ENCODE assay signal across 12 cellular contexts in the genomic region with DNA sequence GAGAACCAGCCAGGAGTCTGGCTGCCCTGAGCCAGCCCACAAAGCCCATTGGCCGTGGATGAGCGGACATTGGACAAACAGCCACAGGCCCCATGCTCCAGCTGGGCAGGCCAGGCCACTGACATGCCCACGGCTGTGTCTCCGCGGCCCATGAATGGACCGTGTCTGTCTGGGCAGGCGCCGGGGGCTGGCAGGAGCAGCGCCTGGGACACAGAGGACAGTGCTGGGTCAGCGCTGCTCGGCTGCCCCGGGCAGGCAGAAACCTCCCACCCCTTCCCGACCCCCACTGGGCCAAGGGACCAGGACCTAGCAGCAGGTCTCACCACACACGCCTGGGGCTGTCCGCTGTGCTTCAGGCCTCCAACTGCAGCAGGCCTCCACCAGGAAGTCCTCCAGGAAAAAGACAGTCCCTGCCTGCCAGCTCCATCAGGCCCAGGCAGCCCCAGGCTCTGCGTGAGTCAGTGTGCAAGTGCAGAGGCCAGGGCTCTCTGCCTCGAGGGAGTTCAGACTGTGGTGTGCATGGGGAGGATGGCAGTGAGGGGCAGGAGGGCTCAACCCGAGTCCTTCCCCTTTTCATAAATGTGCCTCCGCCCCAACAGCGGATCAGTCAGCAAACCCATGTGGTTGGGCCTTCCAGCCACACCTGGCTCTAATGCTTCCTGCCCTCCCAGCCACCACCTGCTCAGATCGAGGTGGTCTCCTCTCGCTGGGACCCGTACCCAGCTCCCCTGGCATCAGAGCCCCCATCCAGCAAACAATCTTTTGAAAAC. TPM values are rescaled to one million over a fixed set of nuclear protein-coding genes. Genes with fewer than 3 reads are reported as not detected.
A peak's percentile ranks its signal among the peaks of the same experiment; 100 is the strongest.
DNase-seq lines count a peak whose midpoint lies in the region; ATAC-seq and TF ChIP-seq lines count a peak whose summit lies in the region.
"Had no signal": no experiment of that assay in that cellular context is flagged by ENCODE, and none has a peak within 500 bp of the region (broad histone marks: within the 10 kb centered on the region; RNA-seq: fewer than 3 reads in every experiment).

No MANE protein-coding gene starts in this region.

- ATAC-seq in naive B cell (ENCODE audit: low read depth in 2 of 2) (peak; percentile 65 to 72), gastroesophageal sphincter (no peak)

- H3K27me3 ChIP-seq in gastroesophageal sphincter = peaks cover 49% of the 10 kb centered on the region

- peaks cover 9% of the 10 kb centered on the region for H3K4me1 Mint-ChIP-seq in Calu3 (ENCODE audit: low read depth, unreplicated experiment)
- peaks cover 0 to 4% (median 0%) of the 10 kb centered on the region in 3 donors for H3K4me1 Mint-ChIP-seq in naive B cell
- peaks cover 2% of the 10 kb centered on the region for H3K4me1 Mint-ChIP-seq in activated naive CD8-positive, alpha-beta T cell treated with anti-CD3 and anti-CD28 coated beads for 36 hours

- no CpG with 5 or more reads among the region's 23 CpGs for WGBS in gastroesophageal sphincter (ENCODE audit: low coverage in 1 of 2), 2 donors

- no peak overlapping the region for H3K4me3 ChIP-seq in gastroesophageal sphincter

- no peaks in the 10 kb centered on the region for H3K9me3 ChIP-seq in gastroesophageal sphincter

- no TSS peak for BruUV-seq in Calu3 (replicated peaks; lab: Mats Ljungman, UMichigan)

- H3K4me3 Mint-ChIP-seq in Calu3 (ENCODE audit: low read depth, unreplicated experiment) (no peak overlapping the region), naive B cell (peak overlapping the region in 1 of 8 donors; percentile 50)
- H3K4me3 Mint-ChIP-seq in activated naive CD8-positive, alpha-beta T cell treated with anti-CD3 and anti-CD28 coated beads for 36 hours = no peak overlapping the region
- H3K4me3 Mint-ChIP-seq: CD4-positive, alpha-beta T cell had no signal

- TF ChIP-seq POLR2A in gastroesophageal sphincter (IDR thresholded peaks at IDR 0.05) = no peak

- TF ChIP-seq CTCF in Calu3 (IDR thresholded peaks at IDR 0.05; ENCODE audit: unreplicated experiment) (no peak), gastroesophageal sphincter (IDR thresholded peaks at IDR 0.05) (no peak)

- H3K9me3 Mint-ChIP-seq in Calu3 (ENCODE audit: low read depth, unreplicated experiment) (no peaks in the 10 kb centered on the region), naive B cell (no peaks in the 10 kb centered on the region)
- no peaks in the 10 kb centered on the region for H3K9me3 Mint-ChIP-seq in activated naive CD8-positive, alpha-beta T cell treated with anti-CD3 and anti-CD28 coated beads for 36 hours
- H3K9me3 Mint-ChIP-seq: CD4-positive, alpha-beta T cell had no signal

- H3K27ac Mint-ChIP-seq in Calu3 (ENCODE audit: unreplicated experiment) (no peak overlapping the region), naive B cell (no peak overlapping the region)
- no peak overlapping the region for H3K27ac Mint-ChIP-seq in activated naive CD8-positive, alpha-beta T cell treated with anti-CD3 and anti-CD28 coated beads for 36 hours
- H3K27ac Mint-ChIP-seq: CD4-positive, alpha-beta T cell had no signal

- DNase-seq in Calu3 (peak; percentile 66), NOMO-1 (lab: John Stamatoyannopoulos, UW; ENCODE audit: unreplicated experiment in 2 of 2) (peak; percentile 33 to 74), cerebellum (ENCODE audit: low spot score) (peak; percentile 34), naive B cell (no peak), amniotic stem cell (lab: John Stamatoyannopoulos, UW) (no peak), NCI-H1930 (lab: John Stamatoyannopoulos, UW) (no peak)
- no peak for DNase-seq in activated naive CD8-positive, alpha-beta T cell treated with anti-CD3 and anti-CD28 coated beads for 36 hours
- DNase-seq: activated naive CD4-positive, alpha-beta T cell treated with anti-CD3 and anti-CD28 coated beads, Interleukin-2, amount 50 U/mL, for 16 hours; CD4-positive, alpha-beta T cell; NCI-H1436 treated with DMSO at 0.1 percent for 48 hours had no signal

- CTCF ChIA-PET in Calu3 (lab: Charles Lee) = interaction anchor here (1.0 to 2.7 kb wide), 2 partner anchors 8 to 20 kb away, joined by 3 to 20 read pairs; no protein-coding TSS in a partner anchor

- no peak for TF ChIP-seq EP300 in gastroesophageal sphincter (IDR thresholded peaks at IDR 0.05)

- intact Hi-C loops in Calu3 (cut with micrococcal nuclease; ENCODE audit: unreplicated experiment) = no loop called here

- no peaks in the 10 kb centered on the region for H3K4me1 ChIP-seq in gastroesophageal sphincter

- H3K27me3 Mint-ChIP-seq in Calu3 (ENCODE audit: unreplicated experiment) = no peaks in the 10 kb centered on the region
- peaks cover 0 to 24% (median 0%) of the 10 kb centered on the region in 3 donors for H3K27me3 Mint-ChIP-seq in naive B cell
- no peaks in the 10 kb centered on the region for H3K27me3 Mint-ChIP-seq in activated naive CD8-positive, alpha-beta T cell treated with anti-CD3 and anti-CD28 coated beads for 36 hours
- H3K27me3 Mint-ChIP-seq: CD4-positive, alpha-beta T cell had no signal

- H3K27ac ChIP-seq in gastroesophageal sphincter = no peak overlapping the region
- H3K27ac ChIP-seq: epithelial cell of prostate had no signal

- no peaks in the 10 kb centered on the region for H3K36me3 ChIP-seq in gastroesophageal sphincter

- H3K36me3 Mint-ChIP-seq in Calu3 (ENCODE audit: insufficient read depth, unreplicated experiment) (peaks cover 7% of the 10 kb centered on the region), naive B cell (no peaks in the 10 kb centered on the region)
- no peaks in the 10 kb centered on the region for H3K36me3 Mint-ChIP-seq in activated naive CD8-positive, alpha-beta T cell treated with anti-CD3 and anti-CD28 coated beads for 36 hours

RNA-seq across cellular contexts. Expression of gene FGFR3, which starts 17.2 kb away (rescaled TPM):
- total RNA-seq in Calu3 (2022) = 34.3 and 47.5 TPM in 2 replicates
- total RNA-seq in cerebellum = 6.5 TPM
- polyA plus RNA-seq in naive B cell (ENCODE audit: low read depth in 6 of 6) = under 1 TPM in 1 of 6 donors, not detected in 5; 0.07 TPM
- 10 to 100 TPM in 1 of 4 donors, 1 to 10 TPM in 3; 1.4 to 17.7 (median 1.8) TPM for total RNA-seq in gastroesophageal sphincter
- not detected for total RNA-seq in activated naive CD8-positive, alpha-beta T cell treated with anti-CD3 and anti-CD28 coated beads for 36 hours

RNA-seq across cellular contexts. Expression of gene TACC3, which starts 54.6 kb away (rescaled TPM):
- 89.6 and 95.9 TPM in 2 replicates for total RNA-seq in Calu3 (2022)
- total RNA-seq in cerebellum = 8.7 TPM
- polyA plus RNA-seq in naive B cell (ENCODE audit: low read depth in 6 of 6) = 10 to 100 TPM; 15.0 to 21.0 (median 17.2) TPM
- 1 to 10 TPM; 6.0 to 8.2 (median 7.1) TPM for total RNA-seq in gastroesophageal sphincter
- 100 to 1,000 TPM; 189 to 190 TPM for total RNA-seq in activated naive CD8-positive, alpha-beta T cell treated with anti-CD3 and anti-CD28 coated beads for 36 hours

RNA-seq across cellular contexts. Expression of gene TMEM129, which starts 54.8 kb away (rescaled TPM):
- 29.8 and 31.0 TPM in 2 replicates for total RNA-seq in Calu3 (2022)
- 13.5 TPM for total RNA-seq in cerebellum
- 10 to 100 TPM; 29.6 to 43.7 (median 34.7) TPM for polyA plus RNA-seq in naive B cell (ENCODE audit: low read depth in 6 of 6)
- 10 to 100 TPM; 46.6 to 94.2 (median 64.6) TPM for total RNA-seq in gastroesophageal sphincter
- total RNA-seq in activated naive CD8-positive, alpha-beta T cell treated with anti-CD3 and anti-CD28 coated beads for 36 hours = 10 to 100 TPM; 20.5 to 20.8 TPM

Comparison
In these comparisons a context has a peak if more than half of its experiments do, and no peak if none do; other contexts are left out.
1. DNase-seq: peak in Calu3 (single experiment), NOMO-1 (2 of 2) and cerebellum (single experiment); none in naive B cell (single experiment), amniotic stem cell (single experiment), NCI-H1930 (0 of 2) and activated naive CD8-positive, alpha-beta T cell treated with anti-CD3 and anti-CD28 coated beads for 36 hours (single experiment).